8 cellular contexts compared by ENCODE assay signal in the genomic region with DNA sequence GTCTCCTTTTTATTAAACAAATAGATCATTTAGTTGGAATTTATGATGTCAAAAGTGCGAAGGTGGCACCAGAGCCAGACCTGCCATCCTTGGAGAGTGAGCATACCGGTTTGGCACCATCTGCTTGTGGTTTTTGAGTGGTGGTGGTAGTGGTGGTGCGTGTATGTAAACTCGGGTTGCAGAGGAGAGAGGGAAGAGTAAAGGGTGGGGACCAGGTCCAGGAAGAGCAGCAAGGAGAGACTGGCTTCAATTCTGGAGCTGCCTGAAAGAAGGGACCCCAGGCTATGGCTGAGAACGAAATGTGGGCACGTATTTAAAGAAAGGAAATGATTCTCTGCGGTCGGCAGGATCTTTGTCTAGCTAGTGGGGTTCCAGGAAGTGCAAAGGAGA. TPM values are rescaled to one million over a fixed set of nuclear protein-coding genes. Genes with fewer than 3 reads are reported as not detected.
A peak's percentile ranks its signal among the peaks of the same experiment; 100 is the strongest.
DNase-seq lines count a peak whose midpoint lies in the region; ATAC-seq, FAIRE-seq and TF ChIP-seq lines count a peak whose summit lies in the region.

No MANE protein-coding gene starts in this region.

- peaks cover 0 to 3% of the 10 kb centered on the region in 2 donors for H3K27me3 ChIP-seq in esophagus (ENCODE audit: control insufficient read depth in 1 of 2, insufficient read depth in 2 of 2, low read length in 2 of 2)
- peaks cover 0 to 82% (median 35%) of the 10 kb centered on the region in 3 donors for H3K27me3 ChIP-seq in stomach

- no peak overlapping the region for H3K27ac ChIP-seq in OCI-LY7 (ENCODE audit: low read depth, low read length, poor library complexity, severe bottlenecking)
- H3K27ac ChIP-seq in esophagus (ENCODE audit: low read depth in 2 of 2, low read length in 1 of 2), result no peak overlapping the region
- H3K27ac ChIP-seq in stomach, result peak overlapping the region in 3 of 5 donors; percentile 46 to 51 (median 47)

- no peaks in the 10 kb centered on the region for H3K79me2 ChIP-seq in OCI-LY7 (ENCODE audit: insufficient read depth, low read depth, low read length)

- no peak for FAIRE-seq in GM19239 (lab: Jason Lieb, UNC)

- peak; percentile 47 for DNase-seq in activated CD8-positive, alpha-beta memory T cell treated with anti-CD3 and anti-CD28 coated beads, Interleukin-2, amount 10 ng/mL, durations not matched to agents 7 days and 5 days
- DNase-seq in activated CD8-positive, alpha-beta memory T cell treated with anti-CD3 and anti-CD28 coated beads, Interleukin-2, amount 50 U/mL, for 4 hours, result no peak
- peak; percentile 5 for DNase-seq in OCI-LY7 (ENCODE audit: low spot score)
- no peak for DNase-seq in stomach
- DNase-seq in posterior cingulate gyrus, result no peak
- no peak for DNase-seq in SK-N-DZ (ENCODE audit: low spot score)
- no peak for DNase-seq in GM19239 (ENCODE audit: insufficient read length, low spot score)

- no peaks in the 10 kb centered on the region for H3K9me3 ChIP-seq in OCI-LY7 (ENCODE audit: low read length)
- H3K9me3 ChIP-seq in esophagus (ENCODE audit: control insufficient read depth in 2 of 2, insufficient read depth in 1 of 2, low read depth in 1 of 2, low read length in 1 of 2), result no peaks in the 10 kb centered on the region
- no peaks in the 10 kb centered on the region for H3K9me3 ChIP-seq in stomach

- H4K20me1 ChIP-seq in OCI-LY7 (ENCODE audit: insufficient read depth, low read length), result no peaks in the 10 kb centered on the region; the same call in 1 of the 2 replicates

- POLR2A ChIA-PET in OCI-LY7 (lab: Charles Lee), result no interaction called here

- no peaks in the 10 kb centered on the region for H3K36me3 Mint-ChIP-seq in activated CD8-positive, alpha-beta memory T cell treated with anti-CD3 and anti-CD28 coated beads, Interleukin-2, amount 10 ng/mL, durations not matched to agents 7 days and 5 days

- peak overlapping the region; percentile 72 for H3K4me3 Mint-ChIP-seq in activated CD8-positive, alpha-beta memory T cell treated with anti-CD3 and anti-CD28 coated beads, Interleukin-2, amount 10 ng/mL, durations not matched to agents 7 days and 5 days

- H3K9me3 Mint-ChIP-seq in activated CD8-positive, alpha-beta memory T cell treated with anti-CD3 and anti-CD28 coated beads, Interleukin-2, amount 10 ng/mL, durations not matched to agents 7 days and 5 days (ENCODE audit: low read depth), result no peaks in the 10 kb centered on the region

- no peak for TF ChIP-seq POLR2A in stomach (IDR thresholded peaks at IDR 0.05)

- H3K36me3 ChIP-seq in OCI-LY7 (ENCODE audit: insufficient read depth, low read length), result no peaks in the 10 kb centered on the region
- no peaks in the 10 kb centered on the region for H3K36me3 ChIP-seq in esophagus (ENCODE audit: control insufficient read depth in 2 of 2, insufficient read depth in 2 of 2, low read length in 1 of 2)
- H3K36me3 ChIP-seq in stomach, result no peaks in the 10 kb centered on the region

- H3K4me3 ChIP-seq in OCI-LY7 (ENCODE audit: low read depth, low read length, poor library complexity, severe bottlenecking) (peak overlapping the region; percentile 71), esophagus (ENCODE audit: low read depth in 1 of 2, low read length in 2 of 2) (peak overlapping the region; percentile 50 to 56), stomach (peak overlapping the region; percentile 53 to 84 (median 62))

- peak overlapping the region; percentile 62 for H3K4me2 ChIP-seq in OCI-LY7 (ENCODE audit: low read length)

- peak overlapping the region; percentile 34; the same call in 1 of the 2 replicates for H2AFZ ChIP-seq in OCI-LY7 (ENCODE audit: low read length)

- TF ChIP-seq EP300 in stomach (IDR thresholded peaks at IDR 0.05), result no peak

- WGBS in esophagus, 2 donors, result 3 to 8% methylated on average over 8 of the region's 8 CpGs
- WGBS in stomach, 5 donors, result 5 to 9% (median 9%) methylated on average over 8 of the region's 8 CpGs

- CTCF ChIA-PET in activated CD8-positive, alpha-beta memory T cell treated with anti-CD3 and anti-CD28 coated beads, Interleukin-2, amount 10 ng/mL, durations not matched to agents 7 days and 5 days (lab: Charles Lee), result interaction anchor here (0.7 to 5.1 kb wide), 8 partner anchors 14 to 148 kb away, joined by 3 to 46 read pairs (median 6); partner anchors contain the start of gene ZFYVE27
- CTCF ChIA-PET in OCI-LY7 (lab: Charles Lee; ENCODE audit: unreplicated experiment), result no interaction called here

- H3K27me3 Mint-ChIP-seq in activated CD8-positive, alpha-beta memory T cell treated with anti-CD3 and anti-CD28 coated beads, Interleukin-2, amount 10 ng/mL, durations not matched to agents 7 days and 5 days, result peaks cover 7% of the 10 kb centered on the region

- H3K4me1 ChIP-seq in OCI-LY7 (ENCODE audit: insufficient read depth, low read length, poor library complexity, severe bottlenecking) (no peaks in the 10 kb centered on the region), esophagus (ENCODE audit: control insufficient read depth in 2 of 2, insufficient read depth in 2 of 2, low read length in 1 of 2) (peaks cover 3 to 9% of the 10 kb centered on the region in 2 donors), stomach (peaks cover 6 to 26% (median 15%) of the 10 kb centered on the region in 4 donors)

- no TSS peak for BruUV-seq in OCI-LY7 (replicated peaks; lab: Mats Ljungman, UMichigan)

- intact Hi-C loops in OCI-LY7 (cut with micrococcal nuclease; ENCODE audit: unreplicated experiment) (no loop called here), stomach (cut with DNase I; ENCODE audit: low total_unique reads) (no loop called here), posterior cingulate gyrus (cut with DNase I) (no loop called here)

- H3K4me1 Mint-ChIP-seq in activated CD8-positive, alpha-beta memory T cell treated with anti-CD3 and anti-CD28 coated beads, Interleukin-2, amount 10 ng/mL, durations not matched to agents 7 days and 5 days, result peaks cover 36% of the 10 kb centered on the region

- H3K27ac Mint-ChIP-seq in activated CD8-positive, alpha-beta memory T cell treated with anti-CD3 and anti-CD28 coated beads, Interleukin-2, amount 10 ng/mL, durations not matched to agents 7 days and 5 days, result peak overlapping the region; percentile 64

- TF ChIP-seq CTCF in OCI-LY7 (conservative IDR thresholded peaks at IDR 0.05; ENCODE audit: low read length) (no peak), stomach (IDR thresholded peaks at IDR 0.05) (no peak)

- peak; percentile 22 for ATAC-seq in activated CD8-positive, alpha-beta memory T cell treated with anti-CD3 and anti-CD28 coated beads, Interleukin-2, amount 10 ng/mL, durations not matched to agents 7 days and 5 days

- no peaks in the 10 kb centered on the region for H3K9me2 ChIP-seq in OCI-LY7 (ENCODE audit: insufficient read depth, low read length)

RNA-seq across cellular contexts. Expression of gene GOLGA7B, which starts 0.5 kb away (rescaled TPM):
- total RNA-seq in activated CD8-positive, alpha-beta memory T cell treated with anti-CD3 and anti-CD28 coated beads, Interleukin-2, amount 10 ng/mL, durations not matched to agents 7 days and 5 days, result 1 to 10 TPM; 1.5 to 4.3 TPM
- 0.09 TPM in 1 of 2 replicates, not detected in the other for total RNA-seq in OCI-LY7 (2014; rRNA removed; shearing (Covaris generic))
- total RNA-seq in OCI-LY7 (2022) (0.08 and 0.15 TPM in 2 replicates), stomach (1 to 10 TPM in 2 of 5 donors, under 1 TPM in 3; 0.45 to 1.8 (median 0.72) TPM)
- polyA plus RNA-seq in esophagus (1 to 10 TPM; 1.7 to 2.2 TPM), stomach (1 to 10 TPM in 1 of 3 donors, under 1 TPM in 2; 0.31 to 2.8 (median 0.93) TPM)
- 0.10 and 0.18 TPM in 2 replicates for polyA plus RNA-seq in SK-N-DZ (2014; cell fraction: cytosol; rRNA removed)
- polyA plus RNA-seq in SK-N-DZ (2014; cell fraction: nucleus; rRNA removed), result 0.40 and 1.0 TPM in 2 replicates

Comparison
In these comparisons a context has a peak if more than half of its experiments do, and no peak if none do; other contexts are left out.
1. DNase-seq: peak in activated CD8-positive, alpha-beta memory T cell treated with anti-CD3 and anti-CD28 coated beads, Interleukin-2, amount 10 ng/mL, durations not matched to agents 7 days and 5 days (single experiment) and OCI-LY7 (single experiment); none in activated CD8-positive, alpha-beta memory T cell treated with anti-CD3 and anti-CD28 coated beads, Interleukin-2, amount 50 U/mL, for 4 hours (single experiment), stomach (single experiment), posterior cingulate gyrus (0 of 10), SK-N-DZ (single experiment) and GM19239 (single experiment).
2. H3K27ac ChIP-seq: peak in stomach (3 of 5); none in OCI-LY7 (single experiment) and esophagus (0 of 2).
3. Peak in every context shown above with its lines, with median percentiles within 50 percentile points of each other: H3K4me3 ChIP-seq.